In the genomic region with DNA sequence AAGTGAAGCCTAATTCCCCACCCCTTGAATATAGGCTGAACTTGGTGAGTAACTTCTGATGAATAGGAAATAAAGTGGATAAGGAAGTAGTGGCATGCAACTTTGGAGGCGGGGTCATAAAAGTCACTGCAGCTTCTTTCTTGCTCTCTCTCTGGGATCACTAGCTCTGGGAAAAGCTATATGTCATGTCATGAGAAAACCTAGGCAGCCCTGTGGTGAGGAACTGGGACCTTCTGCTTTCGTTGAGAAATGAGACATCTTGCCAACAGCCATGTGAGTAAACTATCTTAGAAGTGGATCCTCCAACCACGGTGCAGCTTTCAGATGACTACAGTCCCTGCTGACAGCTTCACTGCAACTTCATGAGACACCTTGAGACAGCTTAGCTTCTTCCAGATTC, we compare ENCODE assay signal across 10 cellular contexts. TPM values are rescaled to one million over a fixed set of nuclear protein-coding genes. Genes with fewer than 3 reads are reported as not detected.
DNase-seq lines count a peak whose midpoint lies in the region; ATAC-seq lines count a peak whose summit lies in the region.
"Had no signal": no experiment of that assay in that cellular context is flagged by ENCODE, and none has a peak within 500 bp of the region (broad histone marks: within the 10 kb centered on the region; RNA-seq: fewer than 3 reads in every experiment).

No MANE protein-coding gene starts in this region.

- no peak overlapping the region for H3K4me3 ChIP-seq in mesendoderm (ENCODE audit: low read length)
- H3K4me3 ChIP-seq: pancreas had no signal

- DNase-seq in EL (peak; percentile 74), RKO (ENCODE audit: low spot score) (peak; percentile 85), globus pallidus (ENCODE audit: low spot score) (peak; percentile 5), mesendoderm (no peak), NCI-H2171 treated with DMSO at 0.1 percent for 48 hours (lab: John Stamatoyannopoulos, UW) (no peak)
- DNase-seq: DMS79, pancreas had no signal

- peak; percentile 91 for ATAC-seq in HG02610 (IDR thresholded peaks at IDR 0.05; ENCODE audit: unreplicated experiment)
- ATAC-seq in GM21737 (IDR thresholded peaks at IDR 0.05; ENCODE audit: unreplicated experiment) = no peak
- no peak for ATAC-seq in HG02623 (IDR thresholded peaks at IDR 0.05; ENCODE audit: unreplicated experiment)

- no peak overlapping the region for H3K23ac ChIP-seq in mesendoderm (ENCODE audit: low read length)

- H3K9ac ChIP-seq in mesendoderm (ENCODE audit: low read length) = no peak overlapping the region

- H3K4ac ChIP-seq in mesendoderm (ENCODE audit: low read depth, low read length) = no peak overlapping the region

- no peak overlapping the region for H3K56ac ChIP-seq in mesendoderm (ENCODE audit: low read length)

- H4K8ac ChIP-seq in mesendoderm (ENCODE audit: low read depth, low read length) = no peak overlapping the region

- no peak overlapping the region for H2BK5ac ChIP-seq in mesendoderm (ENCODE audit: low read length)

- no peaks in the 10 kb centered on the region for H3K79me2 ChIP-seq in mesendoderm (ENCODE audit: control insufficient read depth, insufficient read depth, low read length)

- H3K4me2 ChIP-seq in mesendoderm (ENCODE audit: low read length) = no peak overlapping the region

- no peaks in the 10 kb centered on the region for H3K36me3 ChIP-seq in mesendoderm (ENCODE audit: control insufficient read depth, insufficient read depth, low read length)

- no peak overlapping the region for H2BK120ac ChIP-seq in mesendoderm (ENCODE audit: low read depth, low read length)

- H4K5ac ChIP-seq in mesendoderm (ENCODE audit: low read length) = no peak overlapping the region

- no peak overlapping the region for H2AK5ac ChIP-seq in mesendoderm (ENCODE audit: low read length)

- H3K27ac ChIP-seq in mesendoderm (ENCODE audit: low read depth, low read length) = no peak overlapping the region
- H3K27ac ChIP-seq: pancreas had no signal

- no peaks in the 10 kb centered on the region for H3K4me1 ChIP-seq in mesendoderm (ENCODE audit: control insufficient read depth, low read depth, low read length)
- H3K4me1 ChIP-seq: pancreas had no signal

- no peak overlapping the region for H2BK15ac ChIP-seq in mesendoderm (replicated peaks; ENCODE audit: low read depth)

- H3K79me1 ChIP-seq in mesendoderm (ENCODE audit: low read length) = no peaks in the 10 kb centered on the region

- WGBS in mesendoderm (ENCODE audit: extremely low coverage, insufficient coverage, low lambda C conversion rate) = no CpG with 5 or more reads among the region's 3 CpGs

- H3K18ac ChIP-seq in mesendoderm (ENCODE audit: low read length) = no peak overlapping the region

- no peaks in the 10 kb centered on the region for H3K27me3 ChIP-seq in mesendoderm (ENCODE audit: insufficient read depth, low read length, poor library complexity)
- H3K27me3 ChIP-seq: pancreas had no signal

RNA-seq across cellular contexts. Expression of gene ZNF214, which starts 15.7 kb away (rescaled TPM):
- 1.00 TPM for polyA plus RNA-seq in mesendoderm (2013, experiment 1 of 2)
- 1.1 TPM for polyA plus RNA-seq in mesendoderm (2013, experiment 2 of 2)

RNA-seq across cellular contexts. Expression of gene NLRP14, which starts 15.8 kb away (rescaled TPM):
- 0.01 TPM for polyA plus RNA-seq in mesendoderm (2013, experiment 1 of 2)
- polyA plus RNA-seq in mesendoderm (2013, experiment 2 of 2) = 0.04 TPM

Comparison
In these comparisons a context has a peak if more than half of its experiments do, and no peak if none do; other contexts are left out.
1. DNase-seq: peak in EL (single experiment), RKO (single experiment) and globus pallidus (single experiment); none in mesendoderm (single experiment) and NCI-H2171 treated with DMSO at 0.1 percent for 48 hours (single experiment).